ENCODE assay signal across 11 cellular contexts in the genomic region with DNA sequence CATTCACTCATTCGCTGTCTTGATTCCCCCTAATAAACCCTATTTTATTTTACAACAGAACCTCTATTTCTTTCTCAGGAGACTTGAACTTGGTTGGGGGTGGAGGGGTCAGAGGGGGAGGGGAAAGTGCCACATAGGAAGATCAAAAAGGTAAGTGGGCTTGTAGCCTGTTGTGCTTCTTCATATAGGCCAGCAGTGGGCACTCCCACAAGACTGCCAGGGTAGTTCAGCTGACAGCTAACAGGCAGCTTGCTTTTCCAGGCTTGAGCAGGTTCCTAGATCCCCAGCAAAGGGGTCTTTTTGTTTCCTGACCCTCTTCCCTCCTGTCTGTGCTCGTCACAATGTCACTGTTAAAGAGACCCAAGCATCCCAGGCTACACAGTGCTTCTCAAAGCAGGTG. TPM values are rescaled to one million over a fixed set of nuclear protein-coding genes. Genes with fewer than 3 reads are reported as not detected.
DNase-seq lines count a peak whose midpoint lies in the region; ATAC-seq and TF ChIP-seq lines count a peak whose summit lies in the region.
"Had no signal": no experiment of that assay in that cellular context is flagged by ENCODE, and none has a peak within 500 bp of the region (broad histone marks: within the 10 kb centered on the region; RNA-seq: fewer than 3 reads in every experiment).

No MANE protein-coding gene starts in this region.

- H3K9me2 ChIP-seq in Loucy (replicated peaks; ENCODE audit: low read depth, low read length) = no peaks in the 10 kb centered on the region

- no peaks in the 10 kb centered on the region for H3K4me1 ChIP-seq in Loucy (ENCODE audit: insufficient read depth, low read length, poor library complexity, severe bottlenecking)
- H3K4me1 ChIP-seq: parathyroid adenoma had no signal

- no peak overlapping the region for H3K4me2 ChIP-seq in Loucy (ENCODE audit: low read depth, low read length, poor library complexity, severe bottlenecking)

- H3K4me3 Mint-ChIP-seq in osteocyte (ENCODE audit: unreplicated experiment) = no peak overlapping the region
- H3K4me3 Mint-ChIP-seq in activated CD4-positive, alpha-beta T cell treated with anti-CD3 and anti-CD28 coated beads, Interleukin-2, amount 10 ng/mL, durations not matched to agents 7 days and 5 days = no peak overlapping the region
- no peak overlapping the region for H3K4me3 Mint-ChIP-seq in effector memory CD8-positive, alpha-beta T cell

- no peak overlapping the region for H3K4me3 ChIP-seq in Loucy (ENCODE audit: low read length, poor library complexity, severe bottlenecking)

- no peaks in the 10 kb centered on the region for H3K9me3 ChIP-seq in Loucy (ENCODE audit: insufficient read depth, low read depth, low read length)

- H2AFZ ChIP-seq in Loucy (ENCODE audit: low read length) = no peak overlapping the region
- H2AFZ ChIP-seq: parathyroid adenoma had no signal

- no peaks in the 10 kb centered on the region for H3K36me3 Mint-ChIP-seq in osteocyte (ENCODE audit: unreplicated experiment)
- H3K36me3 Mint-ChIP-seq in activated CD4-positive, alpha-beta T cell treated with anti-CD3 and anti-CD28 coated beads, Interleukin-2, amount 10 ng/mL, durations not matched to agents 7 days and 5 days (ENCODE audit: low read depth) = no peaks in the 10 kb centered on the region
- no peaks in the 10 kb centered on the region for H3K36me3 Mint-ChIP-seq in effector memory CD8-positive, alpha-beta T cell (ENCODE audit: insufficient read depth)

- no peaks in the 10 kb centered on the region for H3K4me1 Mint-ChIP-seq in osteocyte (ENCODE audit: unreplicated experiment)
- no peaks in the 10 kb centered on the region for H3K4me1 Mint-ChIP-seq in activated CD4-positive, alpha-beta T cell treated with anti-CD3 and anti-CD28 coated beads, Interleukin-2, amount 10 ng/mL, durations not matched to agents 7 days and 5 days
- H3K4me1 Mint-ChIP-seq in effector memory CD8-positive, alpha-beta T cell (ENCODE audit: low read depth in 2 of 2) = no peaks in the 10 kb centered on the region

- DNase-seq in NCI-H82 (lab: John Stamatoyannopoulos, UW) (peak; percentile 58), NCI-H82 treated with DMSO at 0.1 percent for 48 hours (lab: John Stamatoyannopoulos, UW; ENCODE audit: unreplicated experiment) (no peak), cerebellar cortex (ENCODE audit: low spot score) (peak; percentile 48), osteocyte (ENCODE audit: extremely low spot score, unreplicated experiment) (no peak), omental fat pad (ENCODE audit: low spot score) (no peak)
- no peak for DNase-seq in activated CD4-positive, alpha-beta T cell treated with anti-CD3 and anti-CD28 coated beads, Interleukin-2, amount 10 ng/mL, durations not matched to agents 7 days and 5 days
- DNase-seq in effector memory CD8-positive, alpha-beta T cell = no peak
- DNase-seq: activated effector memory CD4-positive, alpha-beta T cell treated with anti-CD3 and anti-CD28 coated beads, Interleukin-2, amount 50 U/mL, for 16 hours had no signal

- H3K9me3 Mint-ChIP-seq in osteocyte (ENCODE audit: unreplicated experiment) = no peaks in the 10 kb centered on the region
- H3K9me3 Mint-ChIP-seq in activated CD4-positive, alpha-beta T cell treated with anti-CD3 and anti-CD28 coated beads, Interleukin-2, amount 10 ng/mL, durations not matched to agents 7 days and 5 days = no peaks in the 10 kb centered on the region
- H3K9me3 Mint-ChIP-seq in effector memory CD8-positive, alpha-beta T cell = no peaks in the 10 kb centered on the region

- no peak for ATAC-seq in effector memory CD8-positive, alpha-beta T cell (replicated peaks)
- no peak for ATAC-seq in omental fat pad (ENCODE audit: low FRiP score)

- CTCF ChIA-PET in activated CD4-positive, alpha-beta T cell treated with anti-CD3 and anti-CD28 coated beads, Interleukin-2, amount 10 ng/mL, durations not matched to agents 7 days and 5 days (lab: Charles Lee) = no interaction called here

- H3K27me3 Mint-ChIP-seq in osteocyte (ENCODE audit: unreplicated experiment) = no peaks in the 10 kb centered on the region
- H3K27me3 Mint-ChIP-seq in activated CD4-positive, alpha-beta T cell treated with anti-CD3 and anti-CD28 coated beads, Interleukin-2, amount 10 ng/mL, durations not matched to agents 7 days and 5 days = peaks cover 7% of the 10 kb centered on the region
- peaks cover 25 to 39% of the 10 kb centered on the region in 2 donors for H3K27me3 Mint-ChIP-seq in effector memory CD8-positive, alpha-beta T cell

- TF ChIP-seq CTCF in Loucy (conservative IDR thresholded peaks at IDR 0.05; ENCODE audit: low read length) = peak; percentile 56
- peak; percentile 24 for TF ChIP-seq CTCF in osteocyte (IDR thresholded peaks at IDR 0.05)
- no peak for TF ChIP-seq CTCF in omental fat pad (IDR thresholded peaks at IDR 0.05)

- H4K20me1 ChIP-seq in Loucy (ENCODE audit: insufficient read depth, low read length, poor library complexity, severe bottlenecking) = no peaks in the 10 kb centered on the region

- POLR2A ChIA-PET in activated CD4-positive, alpha-beta T cell treated with anti-CD3 and anti-CD28 coated beads, Interleukin-2, amount 10 ng/mL, durations not matched to agents 7 days and 5 days (lab: Charles Lee) = no interaction called here

- no peaks in the 10 kb centered on the region for H3K27me3 ChIP-seq in Loucy (ENCODE audit: insufficient read depth, low read length, poor library complexity, severe bottlenecking)

- no peaks in the 10 kb centered on the region for H3F3A ChIP-seq in Loucy (ENCODE audit: low read depth)

- no peak overlapping the region for H3K9ac ChIP-seq in Loucy (ENCODE audit: low read depth, low read length, poor library complexity, severe bottlenecking)
- H3K9ac ChIP-seq: parathyroid adenoma had no signal

- no peak overlapping the region for H3K27ac Mint-ChIP-seq in osteocyte (ENCODE audit: unreplicated experiment)
- H3K27ac Mint-ChIP-seq in activated CD4-positive, alpha-beta T cell treated with anti-CD3 and anti-CD28 coated beads, Interleukin-2, amount 10 ng/mL, durations not matched to agents 7 days and 5 days = no peak overlapping the region
- no peak overlapping the region for H3K27ac Mint-ChIP-seq in effector memory CD8-positive, alpha-beta T cell

- H3K36me3 ChIP-seq in Loucy (ENCODE audit: insufficient read depth, low read length) = no peaks in the 10 kb centered on the region

- H3K79me2 ChIP-seq in Loucy (ENCODE audit: insufficient read depth, low read length) = no peaks in the 10 kb centered on the region
- H3K79me2 ChIP-seq: parathyroid adenoma had no signal

RNA-seq across cellular contexts. Expression of gene KIAA2012, which starts 0.8 kb away (rescaled TPM):
- total RNA-seq in osteocyte = not detected in 2 replicates
- not detected for total RNA-seq in activated CD4-positive, alpha-beta T cell treated with anti-CD3 and anti-CD28 coated beads, Interleukin-2, amount 10 ng/mL, durations not matched to agents 7 days and 5 days
- under 1 TPM in 2 of 4 donors, not detected in 2; 0.06 to 0.09 TPM for total RNA-seq in omental fat pad
- total RNA-seq: M059J had no signal

RNA-seq across cellular contexts. Expression of gene FZD7, which starts 38.6 kb away (rescaled TPM):
- total RNA-seq in osteocyte (37.0 and 37.8 TPM in 2 replicates), omental fat pad (10 to 100 TPM in 2 of 4 donors, 1 to 10 TPM in 2; 3.8 to 24.7 (median 10.1) TPM)
- total RNA-seq in activated CD4-positive, alpha-beta T cell treated with anti-CD3 and anti-CD28 coated beads, Interleukin-2, amount 10 ng/mL, durations not matched to agents 7 days and 5 days = under 1 TPM; 0.10 to 0.12 TPM

Comparison
In these comparisons a context has a peak if more than half of its experiments do, and no peak if none do; other contexts are left out.
1. DNase-seq: peak in NCI-H82 (single experiment) and cerebellar cortex (single experiment); none in NCI-H82 treated with DMSO at 0.1 percent for 48 hours (single experiment), osteocyte (single experiment), activated CD4-positive, alpha-beta T cell treated with anti-CD3 and anti-CD28 coated beads, Interleukin-2, amount 10 ng/mL, durations not matched to agents 7 days and 5 days (single experiment), effector memory CD8-positive, alpha-beta T cell (0 of 3) and omental fat pad (single experiment).
2. CTCF ChIP-seq: peak in Loucy (single experiment) and osteocyte (single experiment); none in omental fat pad (0 of 3).
3. RNA of gene FZD7, which starts 38.6 kb away (total RNA-seq): 37.0 to 37.8 TPM in osteocyte and 3.8 to 24.7 TPM in omental fat pad; 0.10 to 0.12 TPM in activated CD4-positive, alpha-beta T cell treated with anti-CD3 and anti-CD28 coated beads, Interleukin-2, amount 10 ng/mL, durations not matched to agents 7 days and 5 days; every median in the first group is over 4 times any median in the second.